ENCODE assay signal across 1 cellular context in the genomic region with DNA sequence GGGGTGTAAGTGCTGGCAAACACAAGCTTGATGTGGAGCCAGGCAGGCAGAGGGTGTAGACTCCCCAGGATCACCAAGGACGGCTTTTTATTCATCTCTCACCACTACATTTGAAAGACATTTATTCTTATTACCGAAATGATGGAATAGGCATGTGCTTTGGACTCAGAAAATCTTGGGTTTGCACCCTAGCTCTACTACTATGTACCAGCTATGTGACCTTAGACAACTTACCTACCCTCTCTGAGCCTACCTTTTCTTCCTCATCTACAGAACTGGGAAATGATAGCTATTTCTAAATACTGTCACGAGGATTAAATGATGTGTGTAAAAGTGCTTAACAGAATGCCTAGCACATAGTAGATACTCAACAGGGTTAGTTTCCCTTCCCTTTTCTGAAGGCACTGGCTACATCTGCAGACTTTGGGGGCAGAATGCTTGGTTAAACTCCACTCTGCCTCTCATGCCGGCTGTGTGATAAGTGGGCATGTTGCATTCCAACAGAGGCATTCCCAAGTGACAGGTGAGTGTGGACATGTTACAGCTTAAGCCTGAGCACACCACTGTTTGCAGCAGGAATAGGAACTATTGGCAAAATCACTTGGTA.
TF ChIP-seq lines count a peak whose summit lies in the region.

No MANE protein-coding gene starts in this region.

TF ChIP-seq in HepG2, 621 proteins besides CTCF, POLR2A, EP300 and RAD21 (continued from another document):
- TF ChIP-seq ZBTB42 (CRISPR knock-in tag; IDR thresholded peaks at IDR 0.05) (no peak), HNRNPLL (IDR thresholded peaks at IDR 0.05; ENCODE audit: low read depth, low read length, poor library complexity, severe bottlenecking) (no peak), MYC (CRISPR knock-in tag; IDR thresholded peaks at IDR 0.05; ENCODE audit: borderline replicate concordance) (no peak), JUND (CRISPR knock-in tag; IDR thresholded peaks at IDR 0.05) (no peak), ZNF343 (CRISPR knock-in tag; IDR thresholded peaks at IDR 0.05) (no peak), ZNF235 (CRISPR knock-in tag; IDR thresholded peaks at IDR 0.05; ENCODE audit: borderline replicate concordance) (no peak), RNF2 (conservative IDR thresholded peaks at IDR 0.05; ENCODE audit: low read depth) (no peak), ZNF788 (CRISPR knock-in tag; IDR thresholded peaks at IDR 0.05; ENCODE audit: borderline replicate concordance) (no peak)
